ENCODE assay signal across 8 cellular contexts in genomic region chr11:45885274-45885920, GRCh38. TPM values are rescaled to one million over a fixed set of nuclear protein-coding genes. Genes with fewer than 3 reads are reported as not detected.
A peak's percentile ranks its signal among the peaks of the same experiment; 100 is the strongest.
DNase-seq lines count a peak whose midpoint lies in the region; ATAC-seq lines count a peak whose summit lies in the region.

TSS of gene MAPK8IP1 (plus strand) at chr11:45885651. CDS start at chr11:45885821, 170 bp downstream.

- peak; percentile 76 for ATAC-seq in HG02759 (IDR thresholded peaks at IDR 0.05; ENCODE audit: unreplicated experiment)

- 2% methylated on average over 55 of the region's 73 CpGs for WGBS in mesenchymal stem cell

- peaks cover 27 to 30% of the 10 kb centered on the region in 2 experiments for H3K36me3 ChIP-seq in mesenchymal stem cell (ENCODE audit: control insufficient read depth in 1 of 2, insufficient read depth in 2 of 2, low read depth in 1 of 2, low read length in 2 of 2)

- H3K4me1 ChIP-seq in mesenchymal stem cell (ENCODE audit: control insufficient read depth, insufficient read depth, low read depth, low read length), result peaks cover 28% of the 10 kb centered on the region

- H3K27me3 Mint-ChIP-seq in activated CD4-positive, alpha-beta T cell treated with anti-CD3 and anti-CD28 coated beads, Interleukin-2, amount 10 ng/mL, durations not matched to agents 7 days and 5 days, result no peaks in the 10 kb centered on the region

- peak within 1 kb of the TSS in 1 of 2 experiments; percentile 34 for H3K23ac ChIP-seq in mesenchymal stem cell (ENCODE audit: low read length in 2 of 2)

- CTCF ChIA-PET in activated CD4-positive, alpha-beta T cell treated with anti-CD3 and anti-CD28 coated beads, Interleukin-2, amount 10 ng/mL, durations not matched to agents 7 days and 5 days (lab: Charles Lee), result interaction anchor here (1.3 kb wide), 1 partner anchor 9 kb away, joined by 4 read pairs; no protein-coding TSS in a partner anchor

- peaks cover 9% of the 10 kb centered on the region for H3K4me1 Mint-ChIP-seq in activated CD4-positive, alpha-beta T cell treated with anti-CD3 and anti-CD28 coated beads, Interleukin-2, amount 10 ng/mL, durations not matched to agents 7 days and 5 days

- H2BK12ac ChIP-seq in mesenchymal stem cell (ENCODE audit: low read length in 2 of 2), result no peak within 1 kb of the TSS

- no peak within 1 kb of the TSS for H3K9ac ChIP-seq in mesenchymal stem cell (ENCODE audit: low read length)

- H2BK5ac ChIP-seq in mesenchymal stem cell (ENCODE audit: low read depth, low read length, poor library complexity, severe bottlenecking), result no peak within 1 kb of the TSS

- POLR2A ChIA-PET in activated CD4-positive, alpha-beta T cell treated with anti-CD3 and anti-CD28 coated beads, Interleukin-2, amount 10 ng/mL, durations not matched to agents 7 days and 5 days (lab: Charles Lee), result no interaction called here

- no peaks in the 10 kb centered on the region for H3K79me1 ChIP-seq in mesenchymal stem cell (replicated peaks; ENCODE audit: low read length, poor library complexity, severe bottlenecking)

- peak within 1 kb of the TSS; percentile 61 to 62 for H3K4me3 ChIP-seq in mesenchymal stem cell (ENCODE audit: insufficient read depth in 1 of 2, low read depth in 1 of 2, low read length in 2 of 2)

- H4K8ac ChIP-seq in mesenchymal stem cell (ENCODE audit: low read length), result no peak within 1 kb of the TSS

- no peaks in the 10 kb centered on the region for H3K36me3 Mint-ChIP-seq in activated CD4-positive, alpha-beta T cell treated with anti-CD3 and anti-CD28 coated beads, Interleukin-2, amount 10 ng/mL, durations not matched to agents 7 days and 5 days (ENCODE audit: low read depth)

- H3K4ac ChIP-seq in mesenchymal stem cell (ENCODE audit: low read depth in 1 of 2, low read length in 2 of 2), result no peak within 1 kb of the TSS

- no peak within 1 kb of the TSS for H3K14ac ChIP-seq in mesenchymal stem cell (ENCODE audit: low read length in 2 of 2)

- H4K91ac ChIP-seq in mesenchymal stem cell (ENCODE audit: low read length), result no peak within 1 kb of the TSS

- no peak within 1 kb of the TSS for H2BK15ac ChIP-seq in mesenchymal stem cell (ENCODE audit: low read depth, poor library complexity, severe bottlenecking)

- peaks cover 19 to 33% of the 10 kb centered on the region in 2 experiments for H3K27me3 ChIP-seq in mesenchymal stem cell (ENCODE audit: control insufficient read depth in 1 of 2, insufficient read depth in 1 of 2, low read length in 2 of 2)

- H3K27ac ChIP-seq in mesenchymal stem cell (ENCODE audit: low read length, poor library complexity, severe bottlenecking), result no peak within 1 kb of the TSS

- peak within 1 kb of the TSS; percentile 65 for H3K4me3 Mint-ChIP-seq in activated CD4-positive, alpha-beta T cell treated with anti-CD3 and anti-CD28 coated beads, Interleukin-2, amount 10 ng/mL, durations not matched to agents 7 days and 5 days

- no peaks in the 10 kb centered on the region for H3K9me3 ChIP-seq in mesenchymal stem cell (ENCODE audit: control insufficient read depth, low read length)

- H2BK120ac ChIP-seq in mesenchymal stem cell (ENCODE audit: low read depth, low read length), result no peak within 1 kb of the TSS

- DNase-seq in GM03348 (ENCODE audit: low spot score) (peak; percentile 91), NCI-H345 (lab: John Stamatoyannopoulos, UW) (peak; percentile 73), ecto neural progenitor cell (ENCODE audit: low spot score) (peak; percentile 89), mesenchymal stem cell (peak; percentile 35)
- peak; percentile 60 for DNase-seq in activated CD4-positive, alpha-beta T cell treated with anti-CD3 and anti-CD28 coated beads, Interleukin-2, amount 10 ng/mL, durations not matched to agents 7 days and 5 days
- peak; percentile 21 to 51 for DNase-seq in stimulated activated CD8-positive, alpha-beta memory T cell treated with anti-CD3 and anti-CD28 coated beads, Interleukin-2, amount 100 ng/mL, for 48 hours (ENCODE audit: low read depth in 2 of 2)
- DNase-seq in NK-92 treated with Interleukin-12 subunit alpha and Interleukin-12 subunit beta, amount 100 ng/mL, for 24 hours (lab: John Stamatoyannopoulos, UW), result no peak

- no peak within 1 kb of the TSS for H3K18ac ChIP-seq in mesenchymal stem cell (ENCODE audit: low read depth in 1 of 2, low read length in 2 of 2)

- H3K27ac Mint-ChIP-seq in activated CD4-positive, alpha-beta T cell treated with anti-CD3 and anti-CD28 coated beads, Interleukin-2, amount 10 ng/mL, durations not matched to agents 7 days and 5 days, result no peak within 1 kb of the TSS

- no peak within 1 kb of the TSS for H2AK5ac ChIP-seq in mesenchymal stem cell (ENCODE audit: low read length, severe bottlenecking)

- H3K9me3 Mint-ChIP-seq in activated CD4-positive, alpha-beta T cell treated with anti-CD3 and anti-CD28 coated beads, Interleukin-2, amount 10 ng/mL, durations not matched to agents 7 days and 5 days, result no peaks in the 10 kb centered on the region

- peak within 1 kb of the TSS; percentile 83 for H3K4me2 ChIP-seq in mesenchymal stem cell (ENCODE audit: low read length, poor library complexity, severe bottlenecking)

- H2AFZ ChIP-seq in mesenchymal stem cell (ENCODE audit: low read depth, low read length), result no peak within 1 kb of the TSS

RNA-seq across cellular contexts. Expression of gene MAPK8IP1, which starts in this region (rescaled TPM):
- total RNA-seq in activated CD4-positive, alpha-beta T cell treated with anti-CD3 and anti-CD28 coated beads, Interleukin-2, amount 10 ng/mL, durations not matched to agents 7 days and 5 days, result under 1 TPM; 0.56 to 0.64 TPM
- polyA plus RNA-seq in mesenchymal stem cell (2013, experiment 1 of 2), result 7.5 TPM
- polyA plus RNA-seq in mesenchymal stem cell (2013, experiment 2 of 2), result 8.0 TPM

Comparison
In these comparisons a context has a peak if more than half of its experiments do, and no peak if none do; other contexts are left out.
1. Peak in DNase-seq in activated CD4-positive, alpha-beta T cell treated with anti-CD3 and anti-CD28 coated beads, Interleukin-2, amount 10 ng/mL, durations not matched to agents 7 days and 5 days; RNA of the gene not detected or under 1 TPM.